1 cellular context compared by ENCODE assay signal in the genomic region with DNA sequence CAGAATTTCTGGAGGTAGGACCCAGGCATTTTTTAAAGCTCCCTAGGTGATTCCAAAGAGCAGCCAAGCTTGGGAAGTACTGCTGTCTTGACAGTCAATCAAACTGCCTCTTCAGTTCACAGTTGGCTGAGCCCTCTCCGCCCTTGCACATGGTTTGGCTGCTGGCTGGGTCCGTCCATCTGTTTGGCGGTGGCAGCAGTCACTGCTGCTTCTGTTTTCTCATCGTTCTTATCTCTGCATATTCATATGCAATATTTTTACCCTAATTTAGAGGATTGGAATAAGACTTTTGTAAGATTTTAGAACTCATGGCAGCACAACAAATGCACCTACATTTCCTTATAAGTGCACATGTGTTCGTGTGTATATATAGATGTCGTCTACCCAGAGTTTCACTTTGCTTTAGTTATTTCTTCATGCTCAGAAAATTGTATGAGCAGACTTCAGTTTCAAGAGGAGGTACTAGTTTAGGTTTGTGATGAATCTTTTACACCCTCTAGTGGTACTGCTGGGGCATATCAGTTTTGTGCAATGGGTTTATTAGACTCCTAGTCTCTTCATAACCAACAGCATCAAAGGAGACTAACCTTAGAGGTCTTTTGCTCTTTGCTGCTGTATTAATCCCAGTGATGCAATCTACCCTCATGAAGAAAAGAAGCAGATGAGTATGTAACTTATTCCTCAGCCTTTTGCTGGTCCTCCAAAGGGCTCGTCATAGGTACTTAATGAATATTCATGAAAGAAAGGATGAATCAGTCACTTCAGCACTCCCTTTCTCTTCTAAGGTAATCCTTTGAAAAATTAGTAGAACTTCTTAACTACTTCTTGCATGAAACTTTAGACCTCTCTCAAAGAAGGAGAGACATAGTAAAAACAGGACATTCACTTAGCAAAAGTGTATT.
TF ChIP-seq lines count a peak whose summit lies in the region.

No MANE protein-coding gene starts in this region.

TF ChIP-seq in H1, 55 proteins besides CTCF, POLR2A, EP300 and RAD21 (continued from another document):
- TF ChIP-seq SIN3A (conservative IDR thresholded peaks at IDR 0.05 in 1 of 2, IDR thresholded peaks at IDR 0.05 in 1 of 2; ENCODE audit: low read depth in 1 of 2, low read length in 2 of 2) (no peak), RBBP5 (IDR thresholded peaks at IDR 0.05; ENCODE audit: borderline replicate concordance, low read depth, low read length) (no peak), CREB1 (IDR thresholded peaks at IDR 0.05) (no peak), TCF12 (IDR thresholded peaks at IDR 0.05; ENCODE audit: low read depth, low read length) (no peak)
